In the genomic region with DNA sequence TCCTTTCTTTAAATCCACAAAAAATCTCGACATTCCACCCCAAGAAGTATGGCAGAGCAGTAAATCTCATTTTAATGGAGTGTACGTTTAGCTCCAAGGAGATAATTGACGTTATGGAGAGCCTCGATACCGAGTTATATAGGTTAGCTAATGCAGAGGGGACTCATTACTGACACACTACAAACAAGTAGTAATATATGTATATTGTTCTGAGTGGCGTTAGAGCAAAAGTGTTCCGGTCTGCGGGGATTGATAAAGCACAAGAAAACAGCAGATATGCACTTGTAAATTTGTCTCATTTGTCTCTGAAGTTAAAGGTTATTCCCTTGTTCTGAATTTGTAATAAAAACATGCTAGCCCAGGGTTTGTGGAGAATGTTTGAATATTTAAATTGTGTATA, we compare ENCODE assay signal across 13 cellular contexts.
DNase-seq lines count a peak whose midpoint lies in the region; ATAC-seq and TF ChIP-seq lines count a peak whose summit lies in the region.
"Had no signal": no experiment of that assay in that cellular context is flagged by ENCODE, and none has a peak within 500 bp of the region (broad histone marks: within the 10 kb centered on the region; RNA-seq: fewer than 3 reads in every experiment).

No MANE protein-coding gene starts in this region.

- peaks cover 91% of the 10 kb centered on the region for H3K4me1 Mint-ChIP-seq in activated T-cell treated with anti-CD3 and anti-CD28 coated beads, Interleukin-2, amount 50 U/mL, for 4 hours (ENCODE audit: low read depth)
- H3K4me1 Mint-ChIP-seq in WTC11: peaks cover 48% of the 10 kb centered on the region
- peaks cover 89% of the 10 kb centered on the region for H3K4me1 Mint-ChIP-seq in activated naive CD8-positive, alpha-beta T cell treated with anti-CD3 and anti-CD28 coated beads, Interleukin-2, amount 10 ng/mL, durations not matched to agents 7 days and 5 days

- peaks cover 7% of the 10 kb centered on the region for H3K36me3 Mint-ChIP-seq in activated T-cell treated with anti-CD3 and anti-CD28 coated beads, Interleukin-2, amount 50 U/mL, for 4 hours (ENCODE audit: insufficient read depth)
- H3K36me3 Mint-ChIP-seq in WTC11: no peaks in the 10 kb centered on the region
- H3K36me3 Mint-ChIP-seq in activated naive CD8-positive, alpha-beta T cell treated with anti-CD3 and anti-CD28 coated beads, Interleukin-2, amount 10 ng/mL, durations not matched to agents 7 days and 5 days: peaks cover 16% of the 10 kb centered on the region
- H3K36me3 Mint-ChIP-seq: IgD-negative memory B cell had no signal

- no peak for TF ChIP-seq CTCF in WTC11 (IDR thresholded peaks at IDR 0.05)

- POLR2A ChIA-PET in WTC11 (lab: Charles Lee): interaction anchor here (0.6 kb wide), 1 partner anchor 74 kb away, joined by 3 read pairs; no protein-coding TSS in a partner anchor
- POLR2A ChIA-PET in activated naive CD8-positive, alpha-beta T cell treated with anti-CD3 and anti-CD28 coated beads, Interleukin-2, amount 10 ng/mL, durations not matched to agents 7 days and 5 days (lab: Charles Lee): interaction anchor here (0.7 to 5.3 kb wide), 9 partner anchors 9 to 1080 kb away, joined by 3 to 49 read pairs (median 4); a partner anchor contains a TSS

- no peak for DNase-seq in activated T-cell treated with anti-CD3 and anti-CD28 coated beads, Interleukin-2, amount 50 U/mL, for 4 hours
- no peak for DNase-seq in activated T-cell treated with anti-CD3 and anti-CD28 coated beads, Interleukin-2, amount 50 U/mL, for 1 hour
- DNase-seq in WTC11 (ENCODE audit: low spot score) (no peak), HT-29 (ENCODE audit: low spot score) (no peak), NCI-H1694 (lab: John Stamatoyannopoulos, UW) (no peak)
- no peak for DNase-seq in activated naive CD8-positive, alpha-beta T cell treated with anti-CD3 and anti-CD28 coated beads, Interleukin-2, amount 10 ng/mL, durations not matched to agents 7 days and 5 days
- peak; percentile 28 for DNase-seq in stimulated activated CD8-positive, alpha-beta memory T cell treated with anti-CD3 and anti-CD28 coated beads, Interleukin-4, amount 100 ng/mL, for 48 hours
- DNase-seq: Caco-2, MV-4-11, psoas muscle had no signal

- H3K27me3 Mint-ChIP-seq in activated T-cell treated with anti-CD3 and anti-CD28 coated beads, Interleukin-2, amount 50 U/mL, for 4 hours (ENCODE audit: low read depth): no peaks in the 10 kb centered on the region
- no peaks in the 10 kb centered on the region for H3K27me3 Mint-ChIP-seq in WTC11 (ENCODE audit: low read depth)
- no peaks in the 10 kb centered on the region for H3K27me3 Mint-ChIP-seq in activated naive CD8-positive, alpha-beta T cell treated with anti-CD3 and anti-CD28 coated beads, Interleukin-2, amount 10 ng/mL, durations not matched to agents 7 days and 5 days

- H3K4me3 Mint-ChIP-seq in activated T-cell treated with anti-CD3 and anti-CD28 coated beads, Interleukin-2, amount 50 U/mL, for 4 hours: peak overlapping the region; percentile 73
- no peak overlapping the region for H3K4me3 Mint-ChIP-seq in WTC11
- peak overlapping the region; percentile 72 for H3K4me3 Mint-ChIP-seq in activated naive CD8-positive, alpha-beta T cell treated with anti-CD3 and anti-CD28 coated beads, Interleukin-2, amount 10 ng/mL, durations not matched to agents 7 days and 5 days
- H3K4me3 Mint-ChIP-seq: IgD-negative memory B cell had no signal

- H3K9me3 Mint-ChIP-seq in activated T-cell treated with anti-CD3 and anti-CD28 coated beads, Interleukin-2, amount 50 U/mL, for 4 hours: no peaks in the 10 kb centered on the region
- no peaks in the 10 kb centered on the region for H3K9me3 Mint-ChIP-seq in WTC11
- H3K9me3 Mint-ChIP-seq in activated naive CD8-positive, alpha-beta T cell treated with anti-CD3 and anti-CD28 coated beads, Interleukin-2, amount 10 ng/mL, durations not matched to agents 7 days and 5 days: no peaks in the 10 kb centered on the region

- H3K27ac Mint-ChIP-seq in WTC11: peak overlapping the region; percentile 40
- peak overlapping the region; percentile 95 for H3K27ac Mint-ChIP-seq in activated naive CD8-positive, alpha-beta T cell treated with anti-CD3 and anti-CD28 coated beads, Interleukin-2, amount 10 ng/mL, durations not matched to agents 7 days and 5 days

- CTCF ChIA-PET in WTC11 (lab: Charles Lee): interaction anchor here (0.6 to 2.8 kb wide), 12 partner anchors 10 to 473 kb away, joined by 3 to 13 read pairs (median 6); no protein-coding TSS in a partner anchor

- peak; percentile 13 to 20 for ATAC-seq in activated T-cell treated with anti-CD3 and anti-CD28 coated beads, Interleukin-2, amount 50 U/mL, for 4 hours
- no peak for ATAC-seq in WTC11
- ATAC-seq in activated naive CD8-positive, alpha-beta T cell treated with anti-CD3 and anti-CD28 coated beads, Interleukin-2, amount 10 ng/mL, durations not matched to agents 7 days and 5 days (ENCODE audit: low read depth): no peak
- no peak for ATAC-seq in HG02852 (IDR thresholded peaks at IDR 0.05; ENCODE audit: unreplicated experiment)
- ATAC-seq: Panc1 had no signal

TF ChIP-seq in WTC11, 78 proteins besides CTCF, POLR2A, EP300 and RAD21 (continues in another document):
- TF ChIP-seq CREM (CRISPR knock-in tag; IDR thresholded peaks at IDR 0.05) (no peak), FOXP1 (CRISPR knock-in tag; IDR thresholded peaks at IDR 0.05; ENCODE audit: borderline replicate concordance) (no peak), KAT7 (CRISPR knock-in tag; IDR thresholded peaks at IDR 0.05; ENCODE audit: borderline replicate concordance) (no peak), EMX1 (CRISPR knock-in tag; IDR thresholded peaks at IDR 0.05) (no peak), GABPB1 (CRISPR knock-in tag; IDR thresholded peaks at IDR 0.05) (no peak), RORB (CRISPR knock-in tag; IDR thresholded peaks at IDR 0.05) (no peak), ZNF396 (CRISPR knock-in tag; IDR thresholded peaks at IDR 0.05; ENCODE audit: borderline replicate concordance) (no peak), TP53 (CRISPR knock-in tag; IDR thresholded peaks at IDR 0.05) (no peak), FOXJ3 (CRISPR knock-in tag; IDR thresholded peaks at IDR 0.05; ENCODE audit: borderline replicate concordance) (no peak), ZBTB21 (CRISPR knock-in tag; IDR thresholded peaks at IDR 0.05; ENCODE audit: borderline replicate concordance) (no peak), MXD4 (CRISPR knock-in tag; IDR thresholded peaks at IDR 0.05; ENCODE audit: borderline replicate concordance) (no peak), NR3C1 (CRISPR knock-in tag; conservative IDR thresholded peaks at IDR 0.05; ENCODE audit: low read depth) (no peak), HMGA2 (CRISPR knock-in tag; IDR thresholded peaks at IDR 0.05) (no peak)
- TF ChIP-seq, protein P1, sequence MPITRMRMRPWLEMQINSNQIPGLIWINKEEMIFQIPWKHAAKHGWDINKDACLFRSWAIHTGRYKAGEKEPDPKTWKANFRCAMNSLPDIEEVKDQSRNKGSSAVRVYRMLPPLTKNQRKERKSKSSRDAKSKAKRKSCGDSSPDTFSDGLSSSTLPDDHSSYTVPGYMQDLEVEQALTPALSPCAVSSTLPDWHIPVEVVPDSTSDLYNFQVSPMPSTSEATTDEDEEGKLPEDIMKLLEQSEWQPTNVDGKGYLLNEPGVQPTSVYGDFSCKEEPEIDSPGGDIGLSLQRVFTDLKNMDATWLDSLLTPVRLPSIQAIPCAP (CRISPR knock-in tag; IDR thresholded peaks at IDR 0.05): no peak
- TF ChIP-seq, protein P2, sequence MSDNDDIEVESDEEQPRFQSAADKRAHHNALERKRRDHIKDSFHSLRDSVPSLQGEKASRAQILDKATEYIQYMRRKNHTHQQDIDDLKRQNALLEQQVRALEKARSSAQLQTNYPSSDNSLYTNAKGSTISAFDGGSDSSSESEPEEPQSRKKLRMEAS (CRISPR knock-in tag; IDR thresholded peaks at IDR 0.05): no peak
- TF ChIP-seq, protein P3, sequence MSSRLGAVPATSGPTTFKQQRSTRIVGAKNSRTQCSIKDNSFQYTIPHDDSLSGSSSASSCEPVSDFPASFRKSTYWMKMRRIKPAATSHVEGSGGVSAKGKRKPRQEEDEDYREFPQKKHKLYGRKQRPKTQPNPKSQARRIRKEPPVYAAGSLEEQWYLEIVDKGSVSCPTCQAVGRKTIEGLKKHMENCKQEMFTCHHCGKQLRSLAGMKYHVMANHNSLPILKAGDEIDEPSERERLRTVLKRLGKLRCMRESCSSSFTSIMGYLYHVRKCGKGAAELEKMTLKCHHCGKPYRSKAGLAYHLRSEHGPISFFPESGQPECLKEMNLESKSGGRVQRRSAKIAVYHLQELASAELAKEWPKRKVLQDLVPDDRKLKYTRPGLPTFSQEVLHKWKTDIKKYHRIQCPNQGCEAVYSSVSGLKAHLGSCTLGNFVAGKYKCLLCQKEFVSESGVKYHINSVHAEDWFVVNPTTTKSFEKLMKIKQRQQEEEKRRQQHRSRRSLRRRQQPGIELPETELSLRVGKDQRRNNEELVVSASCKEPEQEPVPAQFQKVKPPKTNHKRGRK (CRISPR knock-in tag; IDR thresholded peaks at IDR 0.05; ENCODE audit: borderline replicate concordance): no peak
- TF ChIP-seq, protein P4, sequence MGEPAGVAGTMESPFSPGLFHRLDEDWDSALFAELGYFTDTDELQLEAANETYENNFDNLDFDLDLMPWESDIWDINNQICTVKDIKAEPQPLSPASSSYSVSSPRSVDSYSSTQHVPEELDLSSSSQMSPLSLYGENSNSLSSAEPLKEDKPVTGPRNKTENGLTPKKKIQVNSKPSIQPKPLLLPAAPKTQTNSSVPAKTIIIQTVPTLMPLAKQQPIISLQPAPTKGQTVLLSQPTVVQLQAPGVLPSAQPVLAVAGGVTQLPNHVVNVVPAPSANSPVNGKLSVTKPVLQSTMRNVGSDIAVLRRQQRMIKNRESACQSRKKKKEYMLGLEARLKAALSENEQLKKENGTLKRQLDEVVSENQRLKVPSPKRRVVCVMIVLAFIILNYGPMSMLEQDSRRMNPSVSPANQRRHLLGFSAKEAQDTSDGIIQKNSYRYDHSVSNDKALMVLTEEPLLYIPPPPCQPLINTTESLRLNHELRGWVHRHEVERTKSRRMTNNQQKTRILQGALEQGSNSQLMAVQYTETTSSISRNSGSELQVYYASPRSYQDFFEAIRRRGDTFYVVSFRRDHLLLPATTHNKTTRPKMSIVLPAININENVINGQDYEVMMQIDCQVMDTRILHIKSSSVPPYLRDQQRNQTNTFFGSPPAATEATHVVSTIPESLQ (CRISPR knock-in tag; IDR thresholded peaks at IDR 0.05): no peak
- TF ChIP-seq, protein P5, sequence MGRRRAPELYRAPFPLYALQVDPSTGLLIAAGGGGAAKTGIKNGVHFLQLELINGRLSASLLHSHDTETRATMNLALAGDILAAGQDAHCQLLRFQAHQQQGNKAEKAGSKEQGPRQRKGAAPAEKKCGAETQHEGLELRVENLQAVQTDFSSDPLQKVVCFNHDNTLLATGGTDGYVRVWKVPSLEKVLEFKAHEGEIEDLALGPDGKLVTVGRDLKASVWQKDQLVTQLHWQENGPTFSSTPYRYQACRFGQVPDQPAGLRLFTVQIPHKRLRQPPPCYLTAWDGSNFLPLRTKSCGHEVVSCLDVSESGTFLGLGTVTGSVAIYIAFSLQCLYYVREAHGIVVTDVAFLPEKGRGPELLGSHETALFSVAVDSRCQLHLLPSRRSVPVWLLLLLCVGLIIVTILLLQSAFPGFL (CRISPR knock-in tag; IDR thresholded peaks at IDR 0.05; ENCODE audit: borderline replicate concordance): no peak

Comparison
In these comparisons a context has a peak if more than half of its experiments do, and no peak if none do; other contexts are left out.
1. ATAC-seq: peak in activated T-cell treated with anti-CD3 and anti-CD28 coated beads, Interleukin-2, amount 50 U/mL, for 4 hours (2 of 2); none in WTC11 (single experiment), activated naive CD8-positive, alpha-beta T cell treated with anti-CD3 and anti-CD28 coated beads, Interleukin-2, amount 10 ng/mL, durations not matched to agents 7 days and 5 days (single experiment) and HG02852 (single experiment).